Comparison of ENCODE assay signal across 10 cellular contexts in the genomic region with DNA sequence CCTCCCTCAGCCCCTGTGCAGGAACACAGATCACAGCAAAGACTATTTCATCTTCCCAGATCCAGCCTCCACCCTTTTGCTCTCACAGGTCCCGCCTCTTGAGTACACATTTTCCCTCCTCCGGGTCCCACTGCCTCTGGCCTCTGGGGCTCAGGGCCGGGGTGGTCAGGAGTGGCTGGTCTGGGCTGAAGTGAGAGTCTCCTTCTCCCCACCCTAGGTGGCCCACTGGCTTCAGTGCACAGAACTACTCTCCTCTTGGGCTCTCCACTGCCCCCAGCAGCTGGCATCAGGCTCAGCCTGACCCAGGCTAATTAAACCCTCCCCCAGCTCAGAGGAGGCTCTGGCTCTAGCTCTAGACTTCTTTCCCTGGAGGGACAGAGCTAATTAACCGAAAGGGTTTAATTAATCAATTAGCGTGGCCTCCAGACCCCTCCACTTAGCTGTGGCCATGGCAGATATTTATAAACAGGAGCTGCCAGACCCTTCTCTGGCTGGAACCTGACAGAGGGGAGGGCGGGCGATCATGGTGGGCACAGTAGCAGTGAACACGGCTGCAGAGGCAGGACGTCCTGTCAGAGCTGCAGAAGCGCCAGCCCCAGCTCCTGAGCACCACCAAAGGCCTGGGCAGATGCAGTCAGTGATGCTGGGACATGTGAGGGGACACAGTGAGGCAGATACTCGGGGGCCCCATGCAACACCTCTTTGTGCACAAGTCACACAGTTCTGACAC. TPM values are rescaled to one million over a fixed set of nuclear protein-coding genes. Genes with fewer than 3 reads are reported as not detected.
DNase-seq lines count a peak whose midpoint lies in the region; ATAC-seq and TF ChIP-seq lines count a peak whose summit lies in the region.
"Had no signal": no experiment of that assay in that cellular context is flagged by ENCODE, and none has a peak within 500 bp of the region (broad histone marks: within the 10 kb centered on the region; RNA-seq: fewer than 3 reads in every experiment).

No MANE protein-coding gene starts in this region.

- peak; percentile 52 for TF ChIP-seq CTCF in SK-N-SH (IDR thresholded peaks at IDR 0.05)
- TF ChIP-seq CTCF in retinal pigment epithelial cell (conservative IDR thresholded peaks at IDR 0.05; ENCODE audit: low read depth, low read length), result peak; percentile 57

- H3K9ac ChIP-seq in SK-N-SH, result no peak overlapping the region

- TF ChIP-seq RAD21 in SK-N-SH (IDR thresholded peaks at IDR 0.05; ENCODE audit: low read length), result peak; percentile 66

- H3K36me3 ChIP-seq in H7 (replicated peaks; ENCODE audit: control insufficient read depth, insufficient read depth, low read length) (no peaks in the 10 kb centered on the region), SK-N-SH (replicated peaks in 1 of 2; ENCODE audit: control insufficient read depth in 1 of 2, insufficient read depth in 2 of 2, low read length in 1 of 2) (no peaks in the 10 kb centered on the region)

- DNase-seq in H7, result peak; percentile 87
- DNase-seq in SK-N-SH, result peak; percentile 93
- DNase-seq in Right ventricle myocardium superior, result no peak
- DNase-seq in retinal pigment epithelial cell (ENCODE audit: low read depth), result no peak
- no peak for DNase-seq in COLO829 (ENCODE audit: low spot score)
- DNase-seq: activated CD4-positive, alpha-beta memory T cell treated with anti-CD3 and anti-CD28 coated beads, Interleukin-2, amount 10 ng/mL, durations not matched to agents 7 days and 5 days; NCI-H1930; stimulated activated naive CD8-positive, alpha-beta T cell treated with anti-CD3 and anti-CD28 coated beads, Interleukin-15, Interleukin-2, amounts not matched to agents 100 U/mL and 50 U/mL, for 24 hours had no signal

- H4K20me1 ChIP-seq in SK-N-SH (ENCODE audit: insufficient read depth), result no peaks in the 10 kb centered on the region

- H3K27ac ChIP-seq in SK-N-SH (ENCODE audit: low read depth in 2 of 2, low read length in 1 of 2), result peak overlapping the region in 1 of 2 experiments; percentile 100; a peak in 2 of 4 replicates

- H3K79me2 ChIP-seq in SK-N-SH (ENCODE audit: insufficient read depth), result no peaks in the 10 kb centered on the region

- intact Hi-C loops in Right ventricle myocardium superior (cut with DNase I), result no loop called here

- 58% methylated on average over 10 of the region's 11 CpGs for WGBS in SK-N-SH (ENCODE audit: low lambda C conversion rate)

- peak; percentile 40 for ATAC-seq in Right ventricle myocardium superior (ENCODE audit: poor library complexity)
- ATAC-seq in GM18502 (IDR thresholded peaks at IDR 0.05; ENCODE audit: poor library complexity, unreplicated experiment), result no peak
- ATAC-seq in GM18517 (IDR thresholded peaks at IDR 0.05; ENCODE audit: unreplicated experiment), result no peak
- ATAC-seq: stimulated activated naive CD8-positive, alpha-beta T cell treated with anti-CD3 and anti-CD28 coated beads, Interleukin-15, Interleukin-2, amounts not matched to agents 100 U/mL and 50 U/mL, for 24 hours had no signal

- H3K9me2 ChIP-seq in SK-N-SH, result no peaks in the 10 kb centered on the region

- H3F3A ChIP-seq in SK-N-SH (replicated peaks; ENCODE audit: insufficient read depth), result no peaks in the 10 kb centered on the region

- H3K4me3 ChIP-seq in H7 (ENCODE audit: insufficient read depth, low read depth, low read length), result no peak overlapping the region
- no peak overlapping the region for H3K4me3 ChIP-seq in SK-N-SH (ENCODE audit: low read depth in 2 of 2, low read length in 1 of 2)
- H3K4me3 ChIP-seq in retinal pigment epithelial cell (ENCODE audit: low read length), result no peak overlapping the region

- H2AFZ ChIP-seq in SK-N-SH (ENCODE audit: low read depth), result peak overlapping the region; percentile 22; the same call in 1 of the 2 replicates

- no peaks in the 10 kb centered on the region for H3K27me3 ChIP-seq in H7 (ENCODE audit: control insufficient read depth, insufficient read depth, low read length)
- H3K27me3 ChIP-seq in SK-N-SH (ENCODE audit: insufficient read depth), result no peaks in the 10 kb centered on the region

- H3K9me3 ChIP-seq in SK-N-SH, result no peaks in the 10 kb centered on the region

- CTCF ChIA-PET in SK-N-SH (lab: Yijun Ruan, JAX), result interaction anchor here (0.6 to 29.9 kb wide), 16 partner anchors 12 to 239 kb away, joined by 3 to 983 read pairs (median 6); a partner anchor contains a TSS

- TF ChIP-seq EP300 in SK-N-SH (IDR thresholded peaks at IDR 0.05; ENCODE audit: borderline replicate concordance in 1 of 2, low read depth in 1 of 2, low read length in 1 of 2), result peak in 1 of 2 experiments; percentile 98; a peak in 2 of 4 replicates

- POLR2A ChIA-PET in SK-N-SH (lab: Yijun Ruan, JAX), result interaction anchor here (0.8 to 7.2 kb wide), 17 partner anchors 11 to 279 kb away, joined by 3 to 218 read pairs (median 4); a partner anchor contains a TSS

- H3K4me2 ChIP-seq in SK-N-SH, result no peak overlapping the region

- H3K4me1 ChIP-seq in SK-N-SH (ENCODE audit: control insufficient read depth in 1 of 2, insufficient read depth in 2 of 2, low read depth in 1 of 2, low read length in 1 of 2), result peaks cover 18 to 87% of the 10 kb centered on the region in 2 experiments; a peak in 3 of 4 replicates

TF ChIP-seq in SK-N-SH, 30 proteins besides CTCF, POLR2A, EP300 and RAD21 (continues in another document):
- TF ChIP-seq, protein P1, sequence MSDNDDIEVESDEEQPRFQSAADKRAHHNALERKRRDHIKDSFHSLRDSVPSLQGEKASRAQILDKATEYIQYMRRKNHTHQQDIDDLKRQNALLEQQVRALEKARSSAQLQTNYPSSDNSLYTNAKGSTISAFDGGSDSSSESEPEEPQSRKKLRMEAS (IDR thresholded peaks at IDR 0.05; ENCODE audit: low read depth), result no peak
- TF ChIP-seq, protein P2, sequence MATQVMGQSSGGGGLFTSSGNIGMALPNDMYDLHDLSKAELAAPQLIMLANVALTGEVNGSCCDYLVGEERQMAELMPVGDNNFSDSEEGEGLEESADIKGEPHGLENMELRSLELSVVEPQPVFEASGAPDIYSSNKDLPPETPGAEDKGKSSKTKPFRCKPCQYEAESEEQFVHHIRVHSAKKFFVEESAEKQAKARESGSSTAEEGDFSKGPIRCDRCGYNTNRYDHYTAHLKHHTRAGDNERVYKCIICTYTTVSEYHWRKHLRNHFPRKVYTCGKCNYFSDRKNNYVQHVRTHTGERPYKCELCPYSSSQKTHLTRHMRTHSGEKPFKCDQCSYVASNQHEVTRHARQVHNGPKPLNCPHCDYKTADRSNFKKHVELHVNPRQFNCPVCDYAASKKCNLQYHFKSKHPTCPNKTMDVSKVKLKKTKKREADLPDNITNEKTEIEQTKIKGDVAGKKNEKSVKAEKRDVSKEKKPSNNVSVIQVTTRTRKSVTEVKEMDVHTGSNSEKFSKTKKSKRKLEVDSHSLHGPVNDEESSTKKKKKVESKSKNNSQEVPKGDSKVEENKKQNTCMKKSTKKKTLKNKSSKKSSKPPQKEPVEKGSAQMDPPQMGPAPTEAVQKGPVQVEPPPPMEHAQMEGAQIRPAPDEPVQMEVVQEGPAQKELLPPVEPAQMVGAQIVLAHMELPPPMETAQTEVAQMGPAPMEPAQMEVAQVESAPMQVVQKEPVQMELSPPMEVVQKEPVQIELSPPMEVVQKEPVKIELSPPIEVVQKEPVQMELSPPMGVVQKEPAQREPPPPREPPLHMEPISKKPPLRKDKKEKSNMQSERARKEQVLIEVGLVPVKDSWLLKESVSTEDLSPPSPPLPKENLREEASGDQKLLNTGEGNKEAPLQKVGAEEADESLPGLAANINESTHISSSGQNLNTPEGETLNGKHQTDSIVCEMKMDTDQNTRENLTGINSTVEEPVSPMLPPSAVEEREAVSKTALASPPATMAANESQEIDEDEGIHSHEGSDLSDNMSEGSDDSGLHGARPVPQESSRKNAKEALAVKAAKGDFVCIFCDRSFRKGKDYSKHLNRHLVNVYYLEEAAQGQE (IDR thresholded peaks at IDR 0.05; ENCODE audit: low read depth, low read length), result no peak
- TF ChIP-seq SMC3 (IDR thresholded peaks at IDR 0.05; ENCODE audit: low read depth, low read length) (peak; percentile 60; the same call in 1 of the 2 replicates), RCOR1 (IDR thresholded peaks at IDR 0.05; ENCODE audit: low read length) (peak; percentile 97), TAF1 (IDR thresholded peaks at IDR 0.05; ENCODE audit: borderline replicate concordance, low read depth, low read length) (no peak), FOXJ3 (CRISPR knock-in tag; IDR thresholded peaks at IDR 0.05) (peak; percentile 94), CHD2 (IDR thresholded peaks at IDR 0.05; ENCODE audit: low read length, partially characterized antibody) (peak; percentile 78), MEF2A (IDR thresholded peaks at IDR 0.05; ENCODE audit: borderline replicate concordance, low read depth) (no peak)
- TF ChIP-seq, protein P3, sequence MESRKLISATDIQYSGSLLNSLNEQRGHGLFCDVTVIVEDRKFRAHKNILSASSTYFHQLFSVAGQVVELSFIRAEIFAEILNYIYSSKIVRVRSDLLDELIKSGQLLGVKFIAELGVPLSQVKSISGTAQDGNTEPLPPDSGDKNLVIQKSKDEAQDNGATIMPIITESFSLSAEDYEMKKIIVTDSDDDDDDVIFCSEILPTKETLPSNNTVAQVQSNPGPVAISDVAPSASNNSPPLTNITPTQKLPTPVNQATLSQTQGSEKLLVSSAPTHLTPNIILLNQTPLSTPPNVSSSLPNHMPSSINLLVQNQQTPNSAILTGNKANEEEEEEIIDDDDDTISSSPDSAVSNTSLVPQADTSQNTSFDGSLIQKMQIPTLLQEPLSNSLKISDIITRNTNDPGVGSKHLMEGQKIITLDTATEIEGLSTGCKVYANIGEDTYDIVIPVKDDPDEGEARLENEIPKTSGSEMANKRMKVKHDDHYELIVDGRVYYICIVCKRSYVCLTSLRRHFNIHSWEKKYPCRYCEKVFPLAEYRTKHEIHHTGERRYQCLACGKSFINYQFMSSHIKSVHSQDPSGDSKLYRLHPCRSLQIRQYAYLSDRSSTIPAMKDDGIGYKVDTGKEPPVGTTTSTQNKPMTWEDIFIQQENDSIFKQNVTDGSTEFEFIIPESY (IDR thresholded peaks at IDR 0.05; ENCODE audit: borderline replicate concordance, low read depth), result no peak

RNA-seq across cellular contexts. Expression of a gene that starts 15.1 kb away (rescaled TPM):
- total RNA-seq in H7 (2014; rRNA removed; shearing (Covaris generic)), result 19.5 and 21.7 TPM in 2 replicates
- polyA plus RNA-seq in SK-N-SH (2012; rRNA removed), result 24.3 and 25.8 TPM in 2 replicates
- 13.1 and 20.1 TPM in 2 replicates for polyA plus RNA-seq in SK-N-SH (2012; cell fraction: cytosol; rRNA removed)
- polyA plus RNA-seq in SK-N-SH (2012; cell fraction: nucleus; rRNA removed), result 14.4 and 15.6 TPM in 2 replicates
- total RNA-seq in Right ventricle myocardium superior, result 23.2 TPM

RNA-seq across cellular contexts. Expression of a gene that starts 45.6 kb away (rescaled TPM):
- total RNA-seq in H7 (2014; rRNA removed; shearing (Covaris generic)), result 1,001 and 1,107 TPM in 2 replicates
- polyA plus RNA-seq in SK-N-SH (2012; rRNA removed), result 3,173 and 3,642 TPM in 2 replicates
- 2,707 and 3,782 TPM in 2 replicates for polyA plus RNA-seq in SK-N-SH (2012; cell fraction: cytosol; rRNA removed)
- 883 and 941 TPM in 2 replicates for polyA plus RNA-seq in SK-N-SH (2012; cell fraction: nucleus; rRNA removed)
- total RNA-seq in Right ventricle myocardium superior, result 594 TPM

RNA-seq across cellular contexts. Expression of a gene that starts 57.9 kb away (rescaled TPM):
- total RNA-seq in H7 (2014; rRNA removed; shearing (Covaris generic)), result 97.7 and 101 TPM in 2 replicates
- 93.0 and 96.2 TPM in 2 replicates for polyA plus RNA-seq in SK-N-SH (2012; rRNA removed)
- 44.0 and 62.5 TPM in 2 replicates for polyA plus RNA-seq in SK-N-SH (2012; cell fraction: cytosol; rRNA removed)
- 136 and 173 TPM in 2 replicates for polyA plus RNA-seq in SK-N-SH (2012; cell fraction: nucleus; rRNA removed)
- 23.2 TPM for total RNA-seq in Right ventricle myocardium superior

Comparison
In these comparisons a context has a peak if more than half of its experiments do, and no peak if none do; other contexts are left out.
1. DNase-seq: peak in H7 (single experiment) and SK-N-SH (single experiment); none in Right ventricle myocardium superior (single experiment), retinal pigment epithelial cell (single experiment) and COLO829 (single experiment).